In the genomic region with DNA sequence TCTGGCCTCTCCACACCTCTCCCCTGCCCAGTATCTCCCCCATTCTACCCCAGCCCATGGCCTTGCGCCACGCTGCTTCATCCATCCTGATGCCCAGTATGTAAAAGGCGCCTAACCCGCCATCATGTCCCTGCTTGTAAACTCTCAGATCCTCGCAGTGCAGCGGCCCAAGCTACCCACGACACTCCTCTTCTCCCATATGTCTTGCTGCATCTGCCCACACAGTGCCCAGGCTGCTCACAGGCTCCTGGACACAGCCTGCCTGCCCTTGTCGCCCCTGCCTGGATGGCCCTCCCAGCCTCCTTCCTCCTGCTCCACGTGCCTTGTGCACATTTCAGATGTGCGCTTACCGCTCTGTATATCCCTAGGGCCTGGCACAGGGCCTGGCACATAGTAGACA, we compare ENCODE assay signal across 19 cellular contexts.
A peak's percentile ranks its signal among the peaks of the same experiment; 100 is the strongest.
DNase-seq lines count a peak whose midpoint lies in the region; ATAC-seq, FAIRE-seq and TF ChIP-seq lines count a peak whose summit lies in the region.
"Had no signal": no experiment of that assay in that cellular context is flagged by ENCODE, and none has a peak within 500 bp of the region (broad histone marks: within the 10 kb centered on the region; RNA-seq: fewer than 3 reads in every experiment).

No MANE protein-coding gene starts in this region.

- H3K27ac ChIP-seq in Panc1 (ENCODE audit: low read length) (no peak overlapping the region), K562 (ENCODE audit: extremely low read depth, low read depth, low read length) (no peak overlapping the region), osteoblast (ENCODE audit: low read depth, low read length) (no peak overlapping the region), tibial artery (no peak overlapping the region)
- H3K27ac ChIP-seq: body of pancreas, GM23248, thoracic aorta had no signal

- no peak overlapping the region for H3K4me3 ChIP-seq in Panc1 (ENCODE audit: low read depth in 2 of 2, low read length in 2 of 2)
- no peak overlapping the region for H3K4me3 ChIP-seq in K562
- H3K4me3 ChIP-seq in osteoblast (ENCODE audit: insufficient read depth, low read length) = no peak overlapping the region
- no peak overlapping the region for H3K4me3 ChIP-seq in tibial artery
- H3K4me3 ChIP-seq: body of pancreas, GM23248, thoracic aorta had no signal

- WGBS in K562 (ENCODE audit: insufficient coverage, low coverage, missing lambda C conversion rate) = 92% methylated on average over 11 of the region's 11 CpGs

- H2AFZ ChIP-seq in K562 (ENCODE audit: low read depth, low read length) (no peak overlapping the region), osteoblast (ENCODE audit: low read length) (no peak overlapping the region)
- H2AFZ ChIP-seq: GM23248 had no signal

- no peaks in the 10 kb centered on the region for H3K36me3 ChIP-seq in Panc1 (ENCODE audit: control insufficient read depth, insufficient read depth, low read length)
- H3K36me3 ChIP-seq in K562 (ENCODE audit: control insufficient read depth, insufficient read depth, low read length) = peaks cover 11% of the 10 kb centered on the region; the same call in 1 of the 3 replicates
- no peaks in the 10 kb centered on the region for H3K36me3 ChIP-seq in osteoblast (ENCODE audit: insufficient read depth, low read length)
- peaks cover 0 to 25% (median 5%) of the 10 kb centered on the region in 3 donors for H3K36me3 ChIP-seq in tibial artery

- no peak overlapping the region for H3K4me3 Mint-ChIP-seq in activated CD8-positive, alpha-beta memory T cell treated with anti-CD3 and anti-CD28 coated beads, Interleukin-2, amount 10 ng/mL, durations not matched to agents 7 days and 5 days
- H3K4me3 Mint-ChIP-seq: activated naive CD4-positive, alpha-beta T cell treated with anti-CD3 and anti-CD28 coated beads for 36 hours; T-helper 1 cell treated with Interleukin-12 subunit alpha and Interleukin-12 subunit beta and Interleukin-4 antibody, amounts not matched to agents 30 μg/mL and 1 μg/mL, for 36 hours had no signal

- CTCF ChIA-PET in activated CD8-positive, alpha-beta memory T cell treated with anti-CD3 and anti-CD28 coated beads, Interleukin-2, amount 10 ng/mL, durations not matched to agents 7 days and 5 days (lab: Charles Lee) = interaction anchor here (1.0 to 3.0 kb wide), 4 partner anchors 16 to 110 kb away, joined by 3 to 8 read pairs (median 3); no protein-coding TSS in a partner anchor
- CTCF ChIA-PET in Panc1 (lab: Charles Lee) (no interaction called here), K562 (lab: Yijun Ruan, JAX; ENCODE audit: low intra/inter-chr PET ratio) (no interaction called here)

- H4K20me1 ChIP-seq in K562 (replicated peaks; ENCODE audit: control insufficient read depth, insufficient read depth, low read length) (no peaks in the 10 kb centered on the region), osteoblast (ENCODE audit: insufficient read depth, low read length) (no peaks in the 10 kb centered on the region)

- no peaks in the 10 kb centered on the region for H3K9me1 ChIP-seq in K562 (ENCODE audit: control insufficient read depth, insufficient read depth, low read length)

- no peaks in the 10 kb centered on the region for H3K27me3 ChIP-seq in Panc1 (ENCODE audit: control insufficient read depth, insufficient read depth, low read length)
- H3K27me3 ChIP-seq in K562 (ENCODE audit: control insufficient read depth in 2 of 2, insufficient read depth in 2 of 2, low read length in 2 of 2) = no peaks in the 10 kb centered on the region
- H3K27me3 ChIP-seq in osteoblast (ENCODE audit: insufficient read depth, low read length) = no peaks in the 10 kb centered on the region
- H3K27me3 ChIP-seq in tibial artery = no peaks in the 10 kb centered on the region
- H3K27me3 ChIP-seq: body of pancreas had no signal

- H3K9ac ChIP-seq in K562 (ENCODE audit: insufficient read depth in 1 of 2, low read depth in 2 of 2, low read length in 2 of 2) = peak overlapping the region in 1 of 2 experiments; percentile 66; a peak in 1 of 4 replicates
- H3K9ac ChIP-seq: GM23248 had no signal

- H3K36me3 Mint-ChIP-seq in activated CD8-positive, alpha-beta memory T cell treated with anti-CD3 and anti-CD28 coated beads, Interleukin-2, amount 10 ng/mL, durations not matched to agents 7 days and 5 days = peaks cover 35% of the 10 kb centered on the region

- TF ChIP-seq CTCF in Panc1 (IDR thresholded peaks at IDR 0.05) (no peak), K562 (IDR thresholded peaks at IDR 0.05 in 2 of 3, conservative IDR thresholded peaks at IDR 0.05 in 1 of 3; ENCODE audit: insufficient read depth in 2 of 3, low read depth in 1 of 3, low read length in 3 of 3) (no peak), osteoblast (IDR thresholded peaks at IDR 0.05; ENCODE audit: extremely low read depth, low read depth, low read length) (no peak), tibial artery (IDR thresholded peaks at IDR 0.05) (no peak)

- no peaks in the 10 kb centered on the region for H3K79me2 ChIP-seq in K562 (ENCODE audit: control insufficient read depth, insufficient read depth, low read length)
- no peaks in the 10 kb centered on the region for H3K79me2 ChIP-seq in osteoblast (ENCODE audit: insufficient read depth, low read length)

- no peak for DNase-seq in activated CD8-positive, alpha-beta memory T cell treated with anti-CD3 and anti-CD28 coated beads, Interleukin-2, amount 10 ng/mL, durations not matched to agents 7 days and 5 days
- no peak for DNase-seq in activated CD8-positive, alpha-beta memory T cell treated with anti-CD3 and anti-CD28 coated beads, Interleukin-2, amount 50 U/mL, for 4 hours
- DNase-seq in Panc1 (ENCODE audit: low read depth, low spot score) = no peak
- DNase-seq in K562 (ENCODE audit: extremely low read depth in 1 of 4, low spot score in 3 of 4) = no peak
- peak; percentile 1 for DNase-seq in osteoblast (ENCODE audit: insufficient read length, low spot score, missing footprints)
- no peak for DNase-seq in G401 (ENCODE audit: low spot score)
- no peak for DNase-seq in tibial artery
- DNase-seq in AG08395 (ENCODE audit: low spot score) = no peak
- DNase-seq: activated naive CD4-positive, alpha-beta T cell treated with anti-CD3 and anti-CD28 coated beads for 36 hours; body of pancreas; GM23248; left ventricle myocardium superior; NCI-H1105; NCI-H2081 treated with DMSO at 0.1 percent for 48 hours; SHP77 had no signal

- POLR2A ChIA-PET in Panc1 (lab: Charles Lee) = no interaction called here
- POLR2A ChIA-PET in K562 (lab: Yijun Ruan, JAX) = no interaction called here

- no peaks in the 10 kb centered on the region for H3K9me3 Mint-ChIP-seq in activated CD8-positive, alpha-beta memory T cell treated with anti-CD3 and anti-CD28 coated beads, Interleukin-2, amount 10 ng/mL, durations not matched to agents 7 days and 5 days (ENCODE audit: low read depth)
- H3K9me3 Mint-ChIP-seq: activated naive CD4-positive, alpha-beta T cell treated with anti-CD3 and anti-CD28 coated beads for 36 hours; T-helper 1 cell treated with Interleukin-12 subunit alpha and Interleukin-12 subunit beta and Interleukin-4 antibody, amounts not matched to agents 30 μg/mL and 1 μg/mL, for 36 hours had no signal

- no peak for FAIRE-seq in K562 (lab: Jason Lieb, UNC)
- FAIRE-seq: colon had no signal

- TF ChIP-seq POLR2A in K562 (conservative IDR thresholded peaks at IDR 0.05) = no peak

- H3K4me2 ChIP-seq in K562 (ENCODE audit: insufficient read depth, low read length) = no peak overlapping the region
- H3K4me2 ChIP-seq in osteoblast (ENCODE audit: insufficient read depth, low read length) = no peak overlapping the region

- H3K27me3 Mint-ChIP-seq in activated CD8-positive, alpha-beta memory T cell treated with anti-CD3 and anti-CD28 coated beads, Interleukin-2, amount 10 ng/mL, durations not matched to agents 7 days and 5 days = no peaks in the 10 kb centered on the region

- H3K27ac Mint-ChIP-seq in activated CD8-positive, alpha-beta memory T cell treated with anti-CD3 and anti-CD28 coated beads, Interleukin-2, amount 10 ng/mL, durations not matched to agents 7 days and 5 days = peak overlapping the region; percentile 83
- H3K27ac Mint-ChIP-seq: activated naive CD4-positive, alpha-beta T cell treated with anti-CD3 and anti-CD28 coated beads for 36 hours had no signal

- no peak for TF ChIP-seq RAD21 in K562 (CRISPR knock-in tag; conservative IDR thresholded peaks at IDR 0.05 in 1 of 2, IDR thresholded peaks at IDR 0.05 in 1 of 2)

- H3K4me1 ChIP-seq in Panc1 (ENCODE audit: control insufficient read depth, insufficient read depth, low read length) (peaks cover 5% of the 10 kb centered on the region), K562 (replicated peaks in 1 of 2; ENCODE audit: control insufficient read depth in 2 of 2, insufficient read depth in 2 of 2, low read length in 2 of 2) (peaks cover 14% of the 10 kb centered on the region in 2 experiments), osteoblast (ENCODE audit: insufficient read depth, low read length) (peaks cover 50% of the 10 kb centered on the region), tibial artery (peaks cover 2 to 21% (median 12%) of the 10 kb centered on the region in 4 donors)

- BruUV-seq in Panc1 (replicated peaks; lab: Mats Ljungman, UMichigan) = no TSS peak
- BruUV-seq in K562 (replicated peaks; lab: Mats Ljungman, UMichigan) = no TSS peak

- intact Hi-C loops in Panc1 (cut with micrococcal nuclease; ENCODE audit: unreplicated experiment) (no loop called here), K562 (cut with micrococcal nuclease) (loop anchor here (2.0 kb wide), 1 partner anchor 27 kb away; no protein-coding TSS in a partner anchor), tibial artery (cut with DNase I; ENCODE audit: low total_unique reads) (no loop called here)

- H3K4me1 Mint-ChIP-seq in activated CD8-positive, alpha-beta memory T cell treated with anti-CD3 and anti-CD28 coated beads, Interleukin-2, amount 10 ng/mL, durations not matched to agents 7 days and 5 days = peaks cover 79% of the 10 kb centered on the region

- in situ Hi-C loops in Panc1 (cut with HindIII; ENCODE audit: low pct_unique_long_range_greater_than_20kb, low sequenced_read_pairs) (no loop called here), K562 (cut with MboI) (no loop called here), G401 (cut with HindIII; ENCODE audit: low sequenced_read_pairs) (no loop called here)

- no peak for ATAC-seq in activated CD8-positive, alpha-beta memory T cell treated with anti-CD3 and anti-CD28 coated beads, Interleukin-2, amount 10 ng/mL, durations not matched to agents 7 days and 5 days
- peak; percentile 49; the same call in 1 of the 2 replicates for ATAC-seq in Panc1
- no peak; the same call in 2 of the 3 replicates for ATAC-seq in K562
- ATAC-seq: body of pancreas, left ventricle myocardium superior, right cardiac atrium had no signal

- H3K9me3 ChIP-seq in Panc1 (ENCODE audit: control insufficient read depth, insufficient read depth, low read depth, low read length) (no peaks in the 10 kb centered on the region), K562 (replicated peaks; ENCODE audit: control insufficient read depth, insufficient read depth, low read depth, low read length) (no peaks in the 10 kb centered on the region), osteoblast (ENCODE audit: low read depth, low read length) (no peaks in the 10 kb centered on the region), tibial artery (no peaks in the 10 kb centered on the region)
- H3K9me3 ChIP-seq: body of pancreas, thoracic aorta had no signal

- TF ChIP-seq EP300 in K562 (IDR thresholded peaks at IDR 0.05; ENCODE audit: low read length) = no peak
